14 cellular contexts compared by ENCODE assay signal in genomic region chr18:3493501-3494244, GRCh38. TPM values are rescaled to one million over a fixed set of nuclear protein-coding genes. Genes with fewer than 3 reads are reported as not detected.
DNase-seq lines count a peak whose midpoint lies in the region; ATAC-seq, FAIRE-seq and TF ChIP-seq lines count a peak whose summit lies in the region.
"Had no signal": no experiment of that assay in that cellular context is flagged by ENCODE, and none has a peak within 500 bp of the region (broad histone marks: within the 10 kb centered on the region; RNA-seq: fewer than 3 reads in every experiment).

No MANE protein-coding gene starts in this region.

- H3K9me3 Mint-ChIP-seq in natural killer cell treated with Interleukin-12 subunit alpha and Interleukin-12 subunit beta and Interleukin-15 and Interleukin-18, amount 100 ng/mL, for 72 hours = no peaks in the 10 kb centered on the region
- no peaks in the 10 kb centered on the region for H3K9me3 Mint-ChIP-seq in natural killer cell
- no peaks in the 10 kb centered on the region for H3K9me3 Mint-ChIP-seq in endodermal cell
- H3K9me3 Mint-ChIP-seq: T-helper 1 cell treated with Interleukin-12 subunit alpha and Interleukin-12 subunit beta and Interleukin-4 antibody, amounts not matched to agents 30 μg/mL and 1 μg/mL, for 36 hours had no signal

- no peak for ATAC-seq in natural killer cell treated with Interleukin-12 subunit alpha and Interleukin-12 subunit beta and Interleukin-15 and Interleukin-18, amount 100 ng/mL, for 72 hours
- no peak for ATAC-seq in natural killer cell
- ATAC-seq in HG03097 (IDR thresholded peaks at IDR 0.05; ENCODE audit: low FRiP score, unreplicated experiment) = no peak
- no peak for ATAC-seq in GM21528 (IDR thresholded peaks at IDR 0.05; ENCODE audit: low FRiP score, unreplicated experiment)
- ATAC-seq: activated T-helper 17 cell treated with anti-CD3 and anti-CD28 coated beads, Interleukin-2, amount 50 U/mL, for 72 hours; gastrocnemius medialis had no signal

- H3K36me3 Mint-ChIP-seq in natural killer cell treated with Interleukin-12 subunit alpha and Interleukin-12 subunit beta and Interleukin-15 and Interleukin-18, amount 100 ng/mL, for 72 hours = no peaks in the 10 kb centered on the region
- H3K36me3 Mint-ChIP-seq in natural killer cell = no peaks in the 10 kb centered on the region
- H3K36me3 Mint-ChIP-seq in endodermal cell (ENCODE audit: low read depth) = no peaks in the 10 kb centered on the region

- H3K9me3 ChIP-seq in endodermal cell (ENCODE audit: control insufficient read depth, low read length) = peaks cover 6% of the 10 kb centered on the region
- H3K9me3 ChIP-seq: gastrocnemius medialis had no signal

- peaks cover 6 to 15% of the 10 kb centered on the region in 2 donors for H3K4me1 Mint-ChIP-seq in natural killer cell treated with Interleukin-12 subunit alpha and Interleukin-12 subunit beta and Interleukin-15 and Interleukin-18, amount 100 ng/mL, for 72 hours (ENCODE audit: low read depth in 2 of 2)
- peaks cover 3 to 4% of the 10 kb centered on the region in 2 donors for H3K4me1 Mint-ChIP-seq in natural killer cell
- H3K4me1 Mint-ChIP-seq in endodermal cell = peaks cover 47% of the 10 kb centered on the region

- H3K4me1 ChIP-seq in endodermal cell (ENCODE audit: control insufficient read depth, insufficient read depth, low read length) = no peaks in the 10 kb centered on the region
- H3K4me1 ChIP-seq: gastrocnemius medialis had no signal

- no peaks in the 10 kb centered on the region for H3K36me3 ChIP-seq in endodermal cell (ENCODE audit: control insufficient read depth, insufficient read depth, low read length)
- H3K36me3 ChIP-seq: gastrocnemius medialis had no signal

- 88 to 92% methylated on average over 7 to 9 of the region's 9 CpGs for WGBS in endodermal cell (ENCODE audit: insufficient coverage in 1 of 2, insufficient read length in 1 of 2), 2 experiments

- no peak overlapping the region for H3K4me3 ChIP-seq in endodermal cell (ENCODE audit: low read length)
- H3K4me3 ChIP-seq: gastrocnemius medialis had no signal

- H3K9ac ChIP-seq in endodermal cell (ENCODE audit: extremely low read depth, low read length, poor library complexity, severe bottlenecking) = no peak overlapping the region

- H3K27ac Mint-ChIP-seq in natural killer cell treated with Interleukin-12 subunit alpha and Interleukin-12 subunit beta and Interleukin-15 and Interleukin-18, amount 100 ng/mL, for 72 hours = peak overlapping the region in 1 of 2 donors; percentile 29
- no peak overlapping the region for H3K27ac Mint-ChIP-seq in natural killer cell
- H3K27ac Mint-ChIP-seq in endodermal cell = peak overlapping the region; percentile 32
- H3K27ac Mint-ChIP-seq: activated T-helper 17 cell treated with anti-CD3 and anti-CD28 coated beads, Interleukin-2, amount 50 U/mL, for 72 hours; T-helper 1 cell treated with Interleukin-12 subunit alpha and Interleukin-12 subunit beta and Interleukin-4 antibody, amounts not matched to agents 30 μg/mL and 1 μg/mL, for 36 hours had no signal

- DNase-seq in natural killer cell treated with Interleukin-12 subunit alpha and Interleukin-12 subunit beta and Interleukin-15 and Interleukin-18, amount 100 ng/mL, for 72 hours (ENCODE audit: low spot score) = no peak
- DNase-seq in natural killer cell = no peak
- DNase-seq in OCI-M1 (lab: John Stamatoyannopoulos, UW) = peak; percentile 88
- DNase-seq in endodermal cell = no peak
- no peak for DNase-seq in urothelium cell line (ENCODE audit: low spot score)
- DNase-seq in stimulated activated CD4-positive, alpha-beta T cell treated with anti-CD3 and anti-CD28 coated beads, Interleukin-12 subunit alpha, Interleukin-12 subunit beta, amount 100 ng/mL, for 4 hours = no peak
- DNase-seq: activated CD4-positive, alpha-beta T cell treated with anti-CD3 and anti-CD28 coated beads, Interleukin-2, amount 50 U/mL, for 48 hours; gastrocnemius medialis; islet precursor cell; stimulated activated CD4-positive, alpha-beta T cell treated with anti-CD3 and anti-CD28 coated beads, Interleukin-2, amount 100 ng/mL, for 24 hours had no signal

- H3K27me3 ChIP-seq in endodermal cell (ENCODE audit: control insufficient read depth, insufficient read depth, low read length, poor library complexity, severe bottlenecking) = peaks cover 15% of the 10 kb centered on the region

- intact Hi-C loops in natural killer cell (cut with micrococcal nuclease) = no loop called here

- peak; percentile 82 for FAIRE-seq in urothelium cell line (lab: Jason Lieb, UNC)

- no peak overlapping the region for H3K27ac ChIP-seq in endodermal cell (ENCODE audit: low read depth, low read length)
- H3K27ac ChIP-seq: gastrocnemius medialis had no signal

- peaks cover 22 to 39% of the 10 kb centered on the region in 2 donors for H3K27me3 Mint-ChIP-seq in natural killer cell treated with Interleukin-12 subunit alpha and Interleukin-12 subunit beta and Interleukin-15 and Interleukin-18, amount 100 ng/mL, for 72 hours
- H3K27me3 Mint-ChIP-seq in natural killer cell (ENCODE audit: low read depth in 2 of 2) (peaks cover 14 to 47% of the 10 kb centered on the region in 2 donors), endodermal cell (ENCODE audit: insufficient read depth) (peaks cover 13% of the 10 kb centered on the region)

- peak overlapping the region; percentile 19 for H3K4me3 Mint-ChIP-seq in natural killer cell treated with Interleukin-12 subunit alpha and Interleukin-12 subunit beta and Interleukin-15 and Interleukin-18, amount 100 ng/mL, for 72 hours
- H3K4me3 Mint-ChIP-seq in natural killer cell (no peak overlapping the region), endodermal cell (no peak overlapping the region)
- H3K4me3 Mint-ChIP-seq: activated T-helper 17 cell treated with anti-CD3 and anti-CD28 coated beads, Interleukin-2, amount 50 U/mL, for 72 hours; T-helper 1 cell treated with Interleukin-12 subunit alpha and Interleukin-12 subunit beta and Interleukin-4 antibody, amounts not matched to agents 30 μg/mL and 1 μg/mL, for 36 hours had no signal

- TF ChIP-seq CTCF in natural killer cell (IDR thresholded peaks at IDR 0.05) (no peak), endodermal cell (conservative IDR thresholded peaks at IDR 0.05) (no peak)

RNA-seq across cellular contexts. Expression of gene TGIF1, which starts 43.7 kb away (rescaled TPM):
- 10 to 100 TPM; 12.5 to 24.5 TPM for total RNA-seq in natural killer cell treated with Interleukin-12 subunit alpha and Interleukin-12 subunit beta and Interleukin-15 and Interleukin-18, amount 100 ng/mL, for 72 hours
- 10 to 100 TPM; 57.5 to 74.7 (median 60.4) TPM for total RNA-seq in natural killer cell
- total RNA-seq in endodermal cell = 100 to 1,000 TPM; 417 to 575 TPM
- polyA plus RNA-seq in endodermal cell (2013, experiment 1 of 2) = 177 TPM
- polyA plus RNA-seq in endodermal cell (2013, experiment 2 of 2) = 176 TPM

Comparison
In these comparisons a context has a peak if more than half of its experiments do, and no peak if none do; other contexts are left out.
1. RNA of gene TGIF1, which starts 43.7 kb away (total RNA-seq): 417 to 575 TPM in endodermal cell; 57.5 to 74.7 TPM in natural killer cell and 12.5 to 24.5 TPM in natural killer cell treated with Interleukin-12 subunit alpha and Interleukin-12 subunit beta and Interleukin-15 and Interleukin-18, amount 100 ng/mL, for 72 hours; every median in the first group is over 4 times any median in the second.